In genomic region chr12:47819544-47819901, GRCh38 we compare ENCODE assay signal across 8 cellular contexts. TPM values are rescaled to one million over a fixed set of nuclear protein-coding genes. Genes with fewer than 3 reads are reported as not detected.
DNase-seq lines count a peak whose midpoint lies in the region; ATAC-seq, FAIRE-seq and TF ChIP-seq lines count a peak whose summit lies in the region.

No MANE protein-coding gene starts in this region.

- CTCF ChIA-PET in GM12878 (lab: Yijun Ruan, JAX), result interaction anchor here (3.3 to 5.0 kb wide), 2 partner anchors 12 to 15 kb away, joined by 16 to 108 read pairs; no protein-coding TSS in a partner anchor

- TF ChIP-seq EP300 in GM12878 (IDR thresholded peaks at IDR 0.05; ENCODE audit: borderline replicate concordance in 1 of 2, control insufficient read depth in 1 of 2, low read depth in 2 of 2, low read length in 2 of 2), result no peak

- H3K4me2 ChIP-seq in GM12878 (ENCODE audit: control insufficient read depth, insufficient read depth), result peak overlapping the region; percentile 83; the same call in 1 of the 2 replicates

- SMC1A ChIA-PET in GM12878 (lab: Charles Lee; ENCODE audit: uncharacterized antibody, unreplicated experiment), result interaction anchor here (1.7 to 3.4 kb wide), 2 partner anchors 17 to 66 kb away, joined by 4 to 23 read pairs; no protein-coding TSS in a partner anchor

- in situ Hi-C loops in GM12878 (cut with MboI), result no loop called here

- no peak for DNase-seq in GM12878 (ENCODE audit: low read depth, low spot score)
- no peak for DNase-seq in lower lobe of right lung
- no peak for DNase-seq in aorta
- no peak for DNase-seq in SKM-1 treated with dmso at 0.1 percent for 144 hours (lab: John Stamatoyannopoulos, UW; ENCODE audit: unreplicated experiment)
- DNase-seq in foreskin melanocyte, result no peak
- no peak for DNase-seq in EL

- ATAC-seq in HG03025 (IDR thresholded peaks at IDR 0.05; ENCODE audit: low FRiP score, unreplicated experiment), result peak; percentile 30
- ATAC-seq in GM12878, result peak; percentile 40
- peak; percentile 6 to 11 for ATAC-seq in lower lobe of right lung
- no peak for ATAC-seq in aorta (ENCODE audit: low FRiP score)

- H3K4me1 ChIP-seq in GM12878 (ENCODE audit: control insufficient read depth, insufficient read depth, low read length), result peaks cover 32% of the 10 kb centered on the region
- peaks cover 87% of the 10 kb centered on the region for H3K4me1 ChIP-seq in lower lobe of right lung
- peaks cover 6 to 13% of the 10 kb centered on the region in 2 donors for H3K4me1 ChIP-seq in aorta (ENCODE audit: control insufficient read depth in 1 of 2, insufficient read depth in 2 of 2, low read length in 2 of 2)

- H3K9ac ChIP-seq in GM12878 (ENCODE audit: control insufficient read depth, insufficient read depth, low read length), result peak overlapping the region; percentile 49

- TF ChIP-seq POLR2A in GM12878 (IDR thresholded peaks at IDR 0.05; ENCODE audit: low read depth, low read length), result peak; percentile 4; the same call in 1 of the 2 replicates

- H3K4me3 ChIP-seq in GM08714 (ENCODE audit: low read length) (peak overlapping the region; percentile 55; the same call in 1 of the 2 replicates), GM12878 (peak overlapping the region; percentile 80), lower lobe of right lung (peak overlapping the region; percentile 72), aorta (ENCODE audit: low read length in 2 of 2) (peak overlapping the region; percentile 86 to 96)

- FAIRE-seq in GM12878 (lab: Jason Lieb, UNC), result no peak

- H3K36me3 ChIP-seq in GM12878 (ENCODE audit: control insufficient read depth in 2 of 2, insufficient read depth in 2 of 2, low read length in 1 of 2), result no peaks in the 10 kb centered on the region; a peak in 1 of 4 replicates
- no peaks in the 10 kb centered on the region for H3K36me3 ChIP-seq in lower lobe of right lung
- H3K36me3 ChIP-seq in aorta (ENCODE audit: control insufficient read depth in 1 of 2, insufficient read depth in 2 of 2, low read length in 1 of 2), result no peaks in the 10 kb centered on the region

- peaks cover 20% of the 10 kb centered on the region for H3K79me2 ChIP-seq in GM12878 (ENCODE audit: control insufficient read depth, insufficient read depth, low read length)

- peaks cover 0 to 7% of the 10 kb centered on the region in 2 experiments; a peak in 3 of 4 replicates for H3K27me3 ChIP-seq in GM12878 (replicated peaks in 1 of 2; ENCODE audit: control insufficient read depth in 2 of 2, insufficient read depth in 2 of 2, low read length in 1 of 2)
- H3K27me3 ChIP-seq in lower lobe of right lung (ENCODE audit: low read depth), result no peaks in the 10 kb centered on the region
- H3K27me3 ChIP-seq in aorta (ENCODE audit: control insufficient read depth in 1 of 2, insufficient read depth in 2 of 2, low read length in 1 of 2), result no peaks in the 10 kb centered on the region

- BruUV-seq in GM12878 (replicated peaks; lab: Mats Ljungman, UMichigan), result no TSS peak

- 0% methylated on average over 16 of the region's 46 CpGs for WGBS in GM12878 (ENCODE audit: insufficient coverage, insufficient replicate concordance, low lambda C conversion rate, missing lambda C conversion rate)
- WGBS in aorta, 2 donors, result 0 to 1% methylated on average over 17 to 46 of the region's 46 CpGs

- TF ChIP-seq RAD21 in GM12878 (IDR thresholded peaks at IDR 0.05; ENCODE audit: insufficient read depth, low read depth, low read length), result no peak

- intact Hi-C loops in GM12878 (cut with micrococcal nuclease; ENCODE audit: unreplicated experiment), result no loop called here
- intact Hi-C loops in lower lobe of right lung (cut with DNase I), result no loop called here
- intact Hi-C loops in aorta (cut with DNase I), result loop anchor here in 1 of 2 donors (10.0 kb wide), 1 partner anchor 1435 kb away; no protein-coding TSS in a partner anchor

- TF ChIP-seq CTCF in GM12878 (IDR thresholded peaks at IDR 0.05 in 2 of 3, conservative IDR thresholded peaks at IDR 0.05 in 1 of 3; ENCODE audit: control insufficient read depth in 2 of 3, extremely low read depth in 1 of 3, insufficient read depth in 1 of 3, low read depth in 3 of 3, low read length in 3 of 3), result no peak
- TF ChIP-seq CTCF in lower lobe of right lung (IDR thresholded peaks at IDR 0.05), result no peak

- peak overlapping the region; percentile 45; the same call in 1 of the 2 replicates for H2AFZ ChIP-seq in GM12878 (ENCODE audit: control insufficient read depth, low read depth, low read length)

- peak overlapping the region; percentile 37 for H3K27ac ChIP-seq in GM12878 (ENCODE audit: control insufficient read depth, insufficient read depth)
- H3K27ac ChIP-seq in lower lobe of right lung, result peak overlapping the region; percentile 97
- peak overlapping the region; percentile 82 to 97 for H3K27ac ChIP-seq in aorta (ENCODE audit: low read depth in 1 of 2, low read length in 2 of 2)

- POLR2A ChIA-PET in GM12878 (lab: Charles Lee), result no interaction called here

- H3K9me3 ChIP-seq in GM12878 (replicated peaks; ENCODE audit: control insufficient read depth, insufficient read depth, low read length) (no peaks in the 10 kb centered on the region), lower lobe of right lung (no peaks in the 10 kb centered on the region), aorta (ENCODE audit: control insufficient read depth, low read length) (no peaks in the 10 kb centered on the region)

- H4K20me1 ChIP-seq in GM12878 (ENCODE audit: control insufficient read depth, insufficient read depth), result no peaks in the 10 kb centered on the region; the same call in 1 of the 2 replicates

- RAD21 ChIA-PET in GM12878 (lab: Charles Lee; ENCODE audit: unreplicated experiment), result interaction anchor here (3.8 to 5.3 kb wide), 2 partner anchors 11 to 15 kb away, joined by 17 to 92 read pairs; no protein-coding TSS in a partner anchor

TF ChIP-seq in GM12878, 131 proteins besides CTCF, POLR2A, EP300 and RAD21:
- TF ChIP-seq MYB (IDR thresholded peaks at IDR 0.05; ENCODE audit: borderline replicate concordance, low read depth, low read length) (no peak), LARP7 (IDR thresholded peaks at IDR 0.05) (0 out of 2 replicates have a peak, but pooled peaks have one; percentile 7)

RNA-seq across cellular contexts. Expression of gene HDAC7, which starts 0.2 kb away (rescaled TPM):
- 25.7 and 29.4 TPM in 2 replicates for total RNA-seq in GM12878 (2013; cell fraction: nucleolus; rRNA removed)
- total RNA-seq in GM12878 (2014; rRNA removed) (5.0 and 6.9 TPM in 2 replicates), GM12878 (2014; rRNA removed; fragmentation: Illumina TruSeq; extraction: Trizol) (3.1 and 3.9 TPM in 2 replicates), GM12878 (2021) (12.6 and 18.3 TPM in 2 replicates), lower lobe of right lung (104 TPM), aorta (100 to 1,000 TPM; 144 to 192 TPM)
- 14.4 TPM for polyA plus RNA-seq in GM12878 (2011; ENCODE audit: low read depth)
- polyA plus RNA-seq in GM12878 (2011; rRNA removed) (5.1 and 5.6 TPM in 2 replicates), GM12878 (2014; fragmentation: Illumina TruSeq; extraction: Trizol) (2.5 and 6.3 TPM in 2 replicates), GM12878 (2014; fragmentation: Nextera tagmentation; extraction: Ambion mirVana) (1 to 10 TPM in 1 of 2 experiments, under 1 TPM in 1; 0.47 to 1.3 TPM), GM12878 (2014; rRNA removed) (10.1 and 11.4 TPM in 2 replicates), GM12878 (2016; fragmentation: Nextera tagmentation; extraction: Ambion mirVana) (1 to 10 TPM; 5.1 to 6.2 TPM), aorta (10 to 100 TPM; 17.0 to 93.4 TPM)
- 5.8 and 7.1 TPM in 2 replicates for polyA plus RNA-seq in GM12878 (2011; cell fraction: cytosol; rRNA removed)
- 46.3 and 61.4 TPM in 2 replicates for polyA plus RNA-seq in GM12878 (2011; cell fraction: nucleus; rRNA removed)
- polyA plus RNA-seq in GM12878 (2012), result 31.4 and 31.5 TPM in 2 replicates
- 4.2 and 8.0 TPM in 2 replicates for polyA minus RNA-seq in GM12878 (2011; rRNA and poly(A)+ RNA removed)
- 3.9 and 4.3 TPM in 2 replicates for polyA minus RNA-seq in GM12878 (2011; cell fraction: cytosol; rRNA and poly(A)+ RNA removed)
- 8.6 and 12.2 TPM in 2 replicates for polyA minus RNA-seq in GM12878 (2011; cell fraction: nucleus; rRNA and poly(A)+ RNA removed)

RNA-seq across cellular contexts. Expression of gene SLC48A1, which starts 46.5 kb away (rescaled TPM):
- 2.5 and 3.7 TPM in 2 replicates for total RNA-seq in GM12878 (2013; cell fraction: nucleolus; rRNA removed)
- total RNA-seq in GM12878 (2014; rRNA removed) (1.7 and 2.4 TPM in 2 replicates), GM12878 (2014; rRNA removed; fragmentation: Illumina TruSeq; extraction: Trizol) (1.1 and 1.2 TPM in 2 replicates), GM12878 (2021) (2.4 and 3.8 TPM in 2 replicates), lower lobe of right lung (39.9 TPM), aorta (10 to 100 TPM; 35.7 to 51.3 TPM)
- polyA plus RNA-seq in GM12878 (2011; ENCODE audit: low read depth), result 0.84 TPM
- polyA plus RNA-seq in GM12878 (2011; rRNA removed) (0.55 and 1.2 TPM in 2 replicates), GM12878 (2014; fragmentation: Illumina TruSeq; extraction: Trizol) (1.6 TPM in 2 replicates), GM12878 (2014; fragmentation: Nextera tagmentation; extraction: Ambion mirVana) (1 to 10 TPM; 1.1 to 2.2 TPM), GM12878 (2014; rRNA removed) (1.1 and 1.9 TPM in 2 replicates), GM12878 (2016; fragmentation: Nextera tagmentation; extraction: Ambion mirVana) (1 to 10 TPM; 4.0 to 4.9 TPM), aorta (10 to 100 TPM; 19.7 to 33.6 TPM)
- 1.6 and 2.1 TPM in 2 replicates for polyA plus RNA-seq in GM12878 (2011; cell fraction: cytosol; rRNA removed)
- polyA plus RNA-seq in GM12878 (2011; cell fraction: nucleus; rRNA removed), result 2.4 and 2.7 TPM in 2 replicates
- 1.8 and 2.1 TPM in 2 replicates for polyA plus RNA-seq in GM12878 (2012)
- 1.2 and 1.8 TPM in 2 replicates for polyA minus RNA-seq in GM12878 (2011; rRNA and poly(A)+ RNA removed)
- 0.67 and 0.94 TPM in 2 replicates for polyA minus RNA-seq in GM12878 (2011; cell fraction: cytosol; rRNA and poly(A)+ RNA removed)
- polyA minus RNA-seq in GM12878 (2011; cell fraction: nucleus; rRNA and poly(A)+ RNA removed), result 0.38 and 1.9 TPM in 2 replicates

Comparison
In these comparisons a context has a peak if more than half of its experiments do, and no peak if none do; other contexts are left out.
1. H3K27ac ChIP-seq: peak in every context shown above with its lines; median percentile 97 in lower lobe of right lung; 90 in aorta; 37 in GM12878.